Comparison of ENCODE assay signal across 2 cellular contexts in genomic region chr16:30063893-30064745, GRCh38.
TF ChIP-seq lines count a peak whose summit lies in the region.

No MANE protein-coding gene starts in this region.

TF ChIP-seq in SK-N-SH, 30 proteins besides CTCF, POLR2A, EP300 and RAD21 (continued from another document):
- TF ChIP-seq USF1 (IDR thresholded peaks at IDR 0.05; ENCODE audit: borderline replicate concordance, low read depth), result peak; percentile 78

TF ChIP-seq in SK-N-SH treated with all-trans-retinoic acid at 6 μM for 48 hours, 23 proteins besides CTCF, POLR2A, EP300 and RAD21 (continued from another document):
- TF ChIP-seq PATZ1 (CRISPR knock-in tag; IDR thresholded peaks at IDR 0.05; ENCODE audit: borderline replicate concordance) (no peak), CSRNP3 (CRISPR knock-in tag; IDR thresholded peaks at IDR 0.05) (no peak), TOX (CRISPR knock-in tag; IDR thresholded peaks at IDR 0.05; ENCODE audit: borderline replicate concordance) (no peak), ZNF8 (CRISPR knock-in tag; IDR thresholded peaks at IDR 0.05) (no peak), ZC3H10 (CRISPR knock-in tag; IDR thresholded peaks at IDR 0.05) (no peak), GLIS3 (CRISPR knock-in tag; IDR thresholded peaks at IDR 0.05) (no peak), ESRRG (CRISPR knock-in tag; IDR thresholded peaks at IDR 0.05) (no peak), ZFP30 (CRISPR knock-in tag; IDR thresholded peaks at IDR 0.05) (no peak), ZNF70 (CRISPR knock-in tag; IDR thresholded peaks at IDR 0.05) (no peak), TCF4 (CRISPR knock-in tag; IDR thresholded peaks at IDR 0.05; ENCODE audit: borderline replicate concordance) (no peak), SNAI2 (CRISPR knock-in tag; IDR thresholded peaks at IDR 0.05) (no peak), RARB (CRISPR knock-in tag; IDR thresholded peaks at IDR 0.05) (no peak), CREB5 (CRISPR knock-in tag; IDR thresholded peaks at IDR 0.05; ENCODE audit: low read depth) (no peak), TSHZ2 (CRISPR knock-in tag; IDR thresholded peaks at IDR 0.05) (no peak)
